ENCODE assay signal across 8 cellular contexts in genomic region chr18:3525870-3526420, GRCh38.
DNase-seq lines count a peak whose midpoint lies in the region; ATAC-seq, FAIRE-seq and TF ChIP-seq lines count a peak whose summit lies in the region.

No MANE protein-coding gene starts in this region.

- H3K36me3 ChIP-seq in Panc1 (ENCODE audit: control insufficient read depth, insufficient read depth, low read length) (no peaks in the 10 kb centered on the region), neuron (ENCODE audit: insufficient read depth, low read length) (no peaks in the 10 kb centered on the region), HepG2 (replicated peaks in 1 of 2; ENCODE audit: control insufficient read depth in 1 of 2, insufficient read depth in 2 of 2, low read length in 2 of 2) (no peaks in the 10 kb centered on the region)

- no peak for TF ChIP-seq RAD21 in HepG2 (CRISPR knock-in tag; IDR thresholded peaks at IDR 0.05)

- in situ Hi-C loops in Panc1 (cut with HindIII; ENCODE audit: low pct_unique_long_range_greater_than_20kb, low sequenced_read_pairs) = no loop called here
- in situ Hi-C loops in HepG2 (cut with HindIII; ENCODE audit: extremely low pct_ligation_motif_present, low pct_unique_long_range_greater_than_20kb) = no loop called here

- peaks cover 7% of the 10 kb centered on the region for H3K27me3 ChIP-seq in AG04450 (ENCODE audit: control insufficient read depth, insufficient read depth, low read length)
- H3K27me3 ChIP-seq in Panc1 (ENCODE audit: control insufficient read depth, insufficient read depth, low read length) = no peaks in the 10 kb centered on the region
- H3K27me3 ChIP-seq in neuron (ENCODE audit: insufficient read depth, low read length) = no peaks in the 10 kb centered on the region
- peaks cover 0 to 9% of the 10 kb centered on the region in 2 experiments; a peak in 2 of 5 replicates for H3K27me3 ChIP-seq in HepG2 (ENCODE audit: control insufficient read depth in 1 of 2, insufficient read depth in 2 of 2, low read length in 2 of 2)

- H4K20me1 ChIP-seq in HepG2 (ENCODE audit: insufficient read depth, low read length) = no peaks in the 10 kb centered on the region

- peak overlapping the region in 1 of 2 donors; percentile 40 for H3K27ac Mint-ChIP-seq in activated naive CD4-positive, alpha-beta T cell treated with anti-CD3 and anti-CD28 coated beads, Interleukin-2, amount 50 U/mL, for 72 hours

- no peak for TF ChIP-seq POLR2A in HepG2 (IDR thresholded peaks at IDR 0.05; ENCODE audit: insufficient read depth in 1 of 2, low read depth in 2 of 2, low read length in 2 of 2)

- no peak for DNase-seq in AG04450 (ENCODE audit: low read depth, low spot score)
- DNase-seq in Panc1 (ENCODE audit: low read depth, low spot score) = no peak
- peak in 1 of 2 donors; percentile 24 for DNase-seq in activated naive CD4-positive, alpha-beta T cell treated with anti-CD3 and anti-CD28 coated beads, Interleukin-2, amount 50 U/mL, for 72 hours (ENCODE audit: low spot score in 2 of 2)
- DNase-seq in HepG2 (ENCODE audit: low spot score) = no peak
- no peak for DNase-seq in amniotic stem cell (lab: John Stamatoyannopoulos, UW)

- H3K27ac ChIP-seq in AG04450 (ENCODE audit: low read depth, low read length) = peak overlapping the region; percentile 11
- peak overlapping the region; percentile 86 for H3K27ac ChIP-seq in Panc1 (ENCODE audit: low read length)
- H3K27ac ChIP-seq in HepG2 (ENCODE audit: extremely low read length, insufficient read depth, low read length) = no peak overlapping the region

- FAIRE-seq in HepG2 (lab: Jason Lieb, UNC) = no peak

- intact Hi-C loops in Panc1 (cut with micrococcal nuclease; ENCODE audit: unreplicated experiment) = no loop called here
- intact Hi-C loops in HepG2 (cut with micrococcal nuclease; ENCODE audit: unreplicated experiment) = no loop called here

- TF ChIP-seq CTCF in AG04450 (IDR thresholded peaks at IDR 0.05; ENCODE audit: low read depth, low read length) = no peak
- TF ChIP-seq CTCF in Panc1 (IDR thresholded peaks at IDR 0.05) = no peak
- no peak for TF ChIP-seq CTCF in HepG2 (CRISPR knock-in tag; IDR thresholded peaks at IDR 0.05)

- H2AFZ ChIP-seq in neuron (ENCODE audit: low read depth, low read length) (peak overlapping the region; percentile 1), HepG2 (ENCODE audit: low read length) (no peak overlapping the region)

- CTCF ChIA-PET in AG04450 (lab: Charles Lee) = interaction anchor here (0.5 to 1.0 kb wide), 2 partner anchors 60 to 141 kb away, joined by 3 to 4 read pairs; no protein-coding TSS in a partner anchor
- CTCF ChIA-PET in Panc1 (lab: Charles Lee) = interaction anchor here (0.5 to 0.6 kb wide), 2 partner anchors 16 to 68 kb away, joined by 3 to 4 read pairs; no protein-coding TSS in a partner anchor
- CTCF ChIA-PET in HepG2 (lab: Yijun Ruan, JAX; ENCODE audit: low intra/inter-chr PET ratio, low total read pairs) = no interaction called here

- H3K4me1 ChIP-seq in Panc1 (ENCODE audit: control insufficient read depth, insufficient read depth, low read length) (peaks cover 18% of the 10 kb centered on the region), neuron (ENCODE audit: insufficient read depth, low read length) (peaks cover 16% of the 10 kb centered on the region), HepG2 (ENCODE audit: insufficient read depth, low read length) (peaks cover 10% of the 10 kb centered on the region)

- H3K9me3 ChIP-seq in AG04450 (ENCODE audit: control insufficient read depth, insufficient read depth, low read length) (peaks cover 8% of the 10 kb centered on the region), Panc1 (ENCODE audit: control insufficient read depth, insufficient read depth, low read depth, low read length) (peaks cover 6% of the 10 kb centered on the region; the same call in 1 of the 2 replicates), neuron (ENCODE audit: low read length) (no peaks in the 10 kb centered on the region), HepG2 (ENCODE audit: low read length) (no peaks in the 10 kb centered on the region)

- ATAC-seq in GM18868 (IDR thresholded peaks at IDR 0.05; ENCODE audit: unreplicated experiment) = peak; percentile 71
- peak; percentile 77 for ATAC-seq in HG03108 (IDR thresholded peaks at IDR 0.05; ENCODE audit: unreplicated experiment)
- peak; percentile 77 for ATAC-seq in Panc1
- ATAC-seq in activated naive CD4-positive, alpha-beta T cell treated with anti-CD3 and anti-CD28 coated beads, Interleukin-2, amount 50 U/mL, for 72 hours = peak; percentile 88 to 90
- no peak for ATAC-seq in HepG2

- POLR2A ChIA-PET in AG04450 (lab: Yijun Ruan, JAX) (interaction anchor here (0.6 kb wide), 1 partner anchor 67 kb away, joined by 7 read pairs; no protein-coding TSS in a partner anchor), Panc1 (lab: Charles Lee) (interaction anchor here (0.6 kb wide), 1 partner anchor 145 kb away, joined by 4 read pairs; no protein-coding TSS in a partner anchor), HepG2 (lab: Yijun Ruan, JAX) (no interaction called here)

- BruUV-seq in Panc1 (replicated peaks; lab: Mats Ljungman, UMichigan) = no TSS peak
- BruUV-seq in HepG2 (replicated peaks; lab: Mats Ljungman, UMichigan) = no TSS peak

- H3K9ac ChIP-seq in HepG2 (ENCODE audit: insufficient read depth, low read depth, low read length) = no peak overlapping the region

- H3K4me3 ChIP-seq in AG04450 (ENCODE audit: low read depth, low read length) = no peak overlapping the region
- H3K4me3 ChIP-seq in Panc1 (ENCODE audit: low read depth in 2 of 2, low read length in 2 of 2) = no peak overlapping the region
- no peak overlapping the region for H3K4me3 ChIP-seq in neuron (ENCODE audit: low read length)
- H3K4me3 ChIP-seq in HepG2 (replicated peaks in 1 of 3; ENCODE audit: insufficient read depth in 1 of 3, low read depth in 2 of 3, low read length in 3 of 3) = no peak overlapping the region

- no peak for TF ChIP-seq EP300 in HepG2 (IDR thresholded peaks at IDR 0.05; ENCODE audit: low read depth in 2 of 2, low read length in 2 of 2)
- TF ChIP-seq EP300 in HepG2 (CRISPR knock-in tag; IDR thresholded peaks at IDR 0.05; ENCODE audit: borderline replicate concordance) = no peak

- no peaks in the 10 kb centered on the region for H3K9me3 Mint-ChIP-seq in activated naive CD4-positive, alpha-beta T cell treated with anti-CD3 and anti-CD28 coated beads, Interleukin-2, amount 50 U/mL, for 72 hours

- no peaks in the 10 kb centered on the region for H3K36me3 Mint-ChIP-seq in activated naive CD4-positive, alpha-beta T cell treated with anti-CD3 and anti-CD28 coated beads, Interleukin-2, amount 50 U/mL, for 72 hours

- H3K79me2 ChIP-seq in HepG2 (ENCODE audit: insufficient read depth, low read length) = no peaks in the 10 kb centered on the region

- H3K4me2 ChIP-seq in HepG2 (ENCODE audit: low read depth, low read length) = no peak overlapping the region

- 64% methylated on average over 7 of the region's 10 CpGs for WGBS in HepG2 (ENCODE audit: low lambda C conversion rate)

TF ChIP-seq in HepG2, 621 proteins besides CTCF, POLR2A, EP300 and RAD21 (continues in another document):
- TF ChIP-seq AHDC1 (CRISPR knock-in tag; IDR thresholded peaks at IDR 0.05; ENCODE audit: borderline replicate concordance) (no peak), SALL2 (CRISPR knock-in tag; IDR thresholded peaks at IDR 0.05) (no peak), KAT7 (CRISPR knock-in tag; IDR thresholded peaks at IDR 0.05; ENCODE audit: borderline replicate concordance) (no peak), HOXA7 (CRISPR knock-in tag; IDR thresholded peaks at IDR 0.05) (no peak), RXRB (CRISPR knock-in tag; IDR thresholded peaks at IDR 0.05; ENCODE audit: borderline replicate concordance) (no peak)
